Comparison of ENCODE assay signal across 2 cellular contexts in genomic region chr5:52995095-52995494, GRCh38.
TF ChIP-seq lines count a peak whose summit lies in the region.

No MANE protein-coding gene starts in this region.

TF ChIP-seq in HepG2, 621 proteins besides CTCF, POLR2A, EP300 and RAD21:
- TF ChIP-seq NCOA5 (CRISPR knock-in tag; IDR thresholded peaks at IDR 0.05), result no peak
- TF ChIP-seq SMAD3 (CRISPR knock-in tag; IDR thresholded peaks at IDR 0.05), result no peak
- TF ChIP-seq MED1 (CRISPR knock-in tag; IDR thresholded peaks at IDR 0.05), result no peak
- TF ChIP-seq ZNF782 (CRISPR knock-in tag; IDR thresholded peaks at IDR 0.05; ENCODE audit: borderline replicate concordance), result no peak
- no peak for TF ChIP-seq ZBTB38 (CRISPR knock-in tag; IDR thresholded peaks at IDR 0.05)
- no peak for TF ChIP-seq ZNF510 (CRISPR knock-in tag; IDR thresholded peaks at IDR 0.05; ENCODE audit: low read depth)

TF ChIP-seq in IMR-90, 13 proteins besides CTCF, POLR2A, EP300 and RAD21:
- TF ChIP-seq, protein P1, sequence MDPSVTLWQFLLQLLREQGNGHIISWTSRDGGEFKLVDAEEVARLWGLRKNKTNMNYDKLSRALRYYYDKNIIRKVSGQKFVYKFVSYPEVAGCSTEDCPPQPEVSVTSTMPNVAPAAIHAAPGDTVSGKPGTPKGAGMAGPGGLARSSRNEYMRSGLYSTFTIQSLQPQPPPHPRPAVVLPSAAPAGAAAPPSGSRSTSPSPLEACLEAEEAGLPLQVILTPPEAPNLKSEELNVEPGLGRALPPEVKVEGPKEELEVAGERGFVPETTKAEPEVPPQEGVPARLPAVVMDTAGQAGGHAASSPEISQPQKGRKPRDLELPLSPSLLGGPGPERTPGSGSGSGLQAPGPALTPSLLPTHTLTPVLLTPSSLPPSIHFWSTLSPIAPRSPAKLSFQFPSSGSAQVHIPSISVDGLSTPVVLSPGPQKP (IDR thresholded peaks at IDR 0.05; ENCODE audit: borderline replicate concordance, low read depth, low read length), result no peak
- TF ChIP-seq NFE2L2 (IDR thresholded peaks at IDR 0.05; ENCODE audit: low read depth, low read length) (no peak), RFX5 (IDR thresholded peaks at IDR 0.05; ENCODE audit: low read depth, low read length) (no peak), RCOR1 (IDR thresholded peaks at IDR 0.05; ENCODE audit: insufficient replicate concordance, low read length) (no peak), CEBPB (IDR thresholded peaks at IDR 0.05; ENCODE audit: low read depth, low read length) (no peak), MAZ (IDR thresholded peaks at IDR 0.05; ENCODE audit: borderline replicate concordance, low read depth, low read length) (no peak), MAFK (IDR thresholded peaks at IDR 0.05; ENCODE audit: low read depth, low read length) (no peak), MXI1 (IDR thresholded peaks at IDR 0.05; ENCODE audit: borderline replicate concordance, low read depth, low read length) (no peak), FOS (IDR thresholded peaks at IDR 0.05; ENCODE audit: low read depth, low read length) (no peak), SMC3 (IDR thresholded peaks at IDR 0.05; ENCODE audit: low read depth, low read length) (no peak), BHLHE40 (IDR thresholded peaks at IDR 0.05; ENCODE audit: low read depth, low read length) (no peak)
- TF ChIP-seq, protein P2, sequence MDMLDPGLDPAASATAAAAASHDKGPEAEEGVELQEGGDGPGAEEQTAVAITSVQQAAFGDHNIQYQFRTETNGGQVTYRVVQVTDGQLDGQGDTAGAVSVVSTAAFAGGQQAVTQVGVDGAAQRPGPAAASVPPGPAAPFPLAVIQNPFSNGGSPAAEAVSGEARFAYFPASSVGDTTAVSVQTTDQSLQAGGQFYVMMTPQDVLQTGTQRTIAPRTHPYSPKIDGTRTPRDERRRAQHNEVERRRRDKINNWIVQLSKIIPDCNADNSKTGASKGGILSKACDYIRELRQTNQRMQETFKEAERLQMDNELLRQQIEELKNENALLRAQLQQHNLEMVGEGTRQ (IDR thresholded peaks at IDR 0.05; ENCODE audit: low read depth, low read length), result no peak
